In genomic region chr2:102460467-102460866, GRCh38 we compare ENCODE assay signal across 23 cellular contexts. TPM values are rescaled to one million over a fixed set of nuclear protein-coding genes. Genes with fewer than 3 reads are reported as not detected.
"Had no signal": no experiment of that assay in that cellular context is flagged by ENCODE, and none has a peak within 500 bp of the region (broad histone marks: within the 10 kb centered on the region; RNA-seq: fewer than 3 reads in every experiment).

No MANE protein-coding gene starts in this region.

- H3K27me3 ChIP-seq: gastrocnemius medialis, sigmoid colon had no signal

- H3K4me1 ChIP-seq: gastrocnemius medialis, heart right ventricle, sigmoid colon had no signal

- FAIRE-seq: islet of Langerhans had no signal

- H3K9me3 ChIP-seq: gastrocnemius medialis, neutrophil, sigmoid colon had no signal

- H3K4me3 ChIP-seq: dorsolateral prefrontal cortex, gastrocnemius medialis, heart right ventricle, sigmoid colon, skin epidermis had no signal

- H3K36me3 ChIP-seq: gastrocnemius medialis, heart right ventricle, neutrophil, sigmoid colon had no signal

- ATAC-seq: gastrocnemius medialis; heart right ventricle; naive thymus-derived CD4-positive, alpha-beta T cell had no signal

- DNase-seq: cortex of kidney; dorsolateral prefrontal cortex; effector CD8-positive, alpha-beta T cell; gastrocnemius medialis; heart right ventricle; hypothalamus; kidney glomerular epithelial cell; mammary epithelial cell; naive thymus-derived CD4-positive, alpha-beta T cell; nephron progenitor cell; posterior cingulate gyrus; sigmoid colon; stimulated activated CD4-positive, alpha-beta T cell treated with anti-CD3 and anti-CD28 coated beads, Interleukin-2, amount 100 ng/mL, for 24 hours; stimulated activated CD4-positive, alpha-beta T cell treated with anti-CD3 and anti-CD28 coated beads, Interleukin-4, amount 100 ng/mL, for 4 hours; stimulated activated naive B cell treated with anti-CD40 and anti-IgM and Interleukin-4, amounts not matched to agents 10 μg/mL and 1 μg/mL and 100 μg/mL, for 72 hours; trophoblast cell had no signal

- H3K27ac ChIP-seq: dorsolateral prefrontal cortex, gastrocnemius medialis, heart right ventricle, neutrophil, sigmoid colon, skin epidermis had no signal

RNA-seq across cellular contexts. Expression of gene SLC9A4, which starts 12.6 kb away (rescaled TPM):
- total RNA-seq: fibroblast of lung, gastrocnemius medialis, mesenteric fat pad, osteoblast, pulmonary artery endothelial cell, sigmoid colon had no signal
- polyA plus RNA-seq: fibroblast of lung; heart right ventricle; mammary epithelial cell; naive thymus-derived CD4-positive, alpha-beta T cell had no signal

RNA-seq across cellular contexts. Expression of gene IL18RAP, which starts 37.5 kb away (rescaled TPM):
- total RNA-seq: fibroblast of lung, mammary epithelial cell, osteoblast had no signal
- polyA plus RNA-seq: fibroblast of lung; mammary epithelial cell; naive thymus-derived CD4-positive, alpha-beta T cell had no signal
